In the genomic region with DNA sequence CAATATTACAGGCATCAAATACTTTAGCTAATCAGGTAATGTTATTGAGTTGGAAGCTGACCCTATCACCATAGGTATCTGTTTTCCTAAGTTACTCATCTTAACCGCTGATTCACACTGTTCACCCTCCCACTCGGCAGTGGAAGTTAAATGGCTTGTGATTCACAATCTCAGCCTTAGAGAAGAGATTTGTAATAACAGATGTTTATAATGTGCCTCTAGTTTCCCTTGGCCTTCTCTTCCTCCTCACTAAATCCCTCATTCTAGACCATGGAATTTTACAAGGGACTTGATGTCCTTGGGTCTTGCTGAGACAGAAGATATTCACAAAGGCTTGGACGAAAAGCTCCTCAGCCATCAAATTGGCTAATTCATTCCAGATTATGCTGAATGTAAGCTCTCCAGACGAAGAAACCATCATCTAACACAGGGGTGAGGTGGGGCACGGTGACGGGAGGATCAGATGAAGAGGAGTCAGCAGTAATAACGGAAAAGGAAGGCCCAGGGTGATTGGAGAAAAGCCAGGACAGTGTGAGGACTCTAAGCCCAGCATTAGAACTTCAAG, we compare ENCODE assay signal across 11 cellular contexts.
DNase-seq lines count a peak whose midpoint lies in the region; ATAC-seq, FAIRE-seq and TF ChIP-seq lines count a peak whose summit lies in the region.
"Had no signal": no experiment of that assay in that cellular context is flagged by ENCODE, and none has a peak within 500 bp of the region (broad histone marks: within the 10 kb centered on the region; RNA-seq: fewer than 3 reads in every experiment).

No MANE protein-coding gene starts in this region.

- intact Hi-C loops in esophagus squamous epithelium (cut with DNase I): no loop called here
- intact Hi-C loops in sciatic nerve (cut with DNase I): no loop called here

- H3K27me3 ChIP-seq in esophagus squamous epithelium: no peaks in the 10 kb centered on the region
- no peaks in the 10 kb centered on the region for H3K27me3 ChIP-seq in SJCRH30
- H3K27me3 ChIP-seq: BLaER1 treated with 17β-estradiol and CSF1 and Interleukin-3, amounts not matched to agents 10 nM and 100 nM had no signal

- H3K36me3 Mint-ChIP-seq in activated T-cell treated with anti-CD3 and anti-CD28 coated beads, Interleukin-2, amount 50 U/mL, for 24 hours (ENCODE audit: low read depth): no peaks in the 10 kb centered on the region

- H3K9me3 ChIP-seq in esophagus squamous epithelium: no peaks in the 10 kb centered on the region
- no peaks in the 10 kb centered on the region for H3K9me3 ChIP-seq in SJCRH30 (replicated peaks)
- H3K9me3 ChIP-seq: BLaER1 treated with 17β-estradiol and CSF1 and Interleukin-3, amounts not matched to agents 10 nM and 100 nM had no signal

- WGBS in esophagus squamous epithelium, 2 donors: 47 to 61% methylated on average over 7 of the region's 7 CpGs

- H3K4me1 Mint-ChIP-seq in activated T-cell treated with anti-CD3 and anti-CD28 coated beads, Interleukin-2, amount 50 U/mL, for 24 hours (ENCODE audit: low read depth): no peaks in the 10 kb centered on the region
- H3K4me1 Mint-ChIP-seq: activated CD4-positive, alpha-beta T cell treated with anti-CD3 and anti-CD28 coated beads, Interleukin-2, amount 10 ng/mL, durations not matched to agents 24 days and 14 days had no signal

- peak overlapping the region in 3 of 4 donors; percentile 35 to 60 (median 45) for H3K27ac ChIP-seq in esophagus squamous epithelium
- no peak overlapping the region for H3K27ac ChIP-seq in SJCRH30
- H3K27ac ChIP-seq: BLaER1 treated with 17β-estradiol and CSF1 and Interleukin-3, amounts not matched to agents 10 nM and 100 nM had no signal

- TF ChIP-seq POLR2A in esophagus squamous epithelium (IDR thresholded peaks at IDR 0.05): no peak

- no peak for TF ChIP-seq CTCF in AG09319 (IDR thresholded peaks at IDR 0.05; ENCODE audit: low read depth, low read length)
- no peak for TF ChIP-seq CTCF in esophagus squamous epithelium (IDR thresholded peaks at IDR 0.05)

- H3K4me3 ChIP-seq in esophagus squamous epithelium (no peak overlapping the region), SJCRH30 (no peak overlapping the region)
- H3K4me3 ChIP-seq: BLaER1 treated with 17β-estradiol and CSF1 and Interleukin-3, amounts not matched to agents 10 nM and 100 nM had no signal

- H3K36me3 ChIP-seq in esophagus squamous epithelium (no peaks in the 10 kb centered on the region), SJCRH30 (no peaks in the 10 kb centered on the region)
- H3K36me3 ChIP-seq: BLaER1 treated with 17β-estradiol and CSF1 and Interleukin-3, amounts not matched to agents 10 nM and 100 nM had no signal

- H3K27me3 Mint-ChIP-seq in activated T-cell treated with anti-CD3 and anti-CD28 coated beads, Interleukin-2, amount 50 U/mL, for 24 hours: peaks cover 2% of the 10 kb centered on the region
- H3K27me3 Mint-ChIP-seq: activated CD4-positive, alpha-beta T cell treated with anti-CD3 and anti-CD28 coated beads, Interleukin-2, amount 10 ng/mL, durations not matched to agents 24 days and 14 days had no signal

- DNase-seq in AG09319 (ENCODE audit: extremely low read depth, low read depth) (peak; percentile 38), RCC 7860 (ENCODE audit: low spot score) (peak; percentile 70), esophagus squamous epithelium (lab: John Stamatoyannopoulos, UW) (no peak), sciatic nerve (ENCODE audit: low spot score) (peak; percentile 62), SJCRH30 (no peak)
- DNase-seq in activated T-cell treated with anti-CD3 and anti-CD28 coated beads, Interleukin-2, amount 50 U/mL, for 24 hours: no peak
- DNase-seq: activated CD4-positive, alpha-beta T cell treated with anti-CD3 and anti-CD28 coated beads, Interleukin-2, amount 10 ng/mL, durations not matched to agents 24 days and 14 days; activated naive CD4-positive, alpha-beta T cell treated with anti-CD3 and anti-CD28 coated beads for 36 hours had no signal

- H3K9me3 Mint-ChIP-seq in activated T-cell treated with anti-CD3 and anti-CD28 coated beads, Interleukin-2, amount 50 U/mL, for 24 hours: peaks cover 4% of the 10 kb centered on the region
- H3K9me3 Mint-ChIP-seq: activated CD4-positive, alpha-beta T cell treated with anti-CD3 and anti-CD28 coated beads, Interleukin-2, amount 10 ng/mL, durations not matched to agents 24 days and 14 days had no signal

- H3K27ac Mint-ChIP-seq in activated T-cell treated with anti-CD3 and anti-CD28 coated beads, Interleukin-2, amount 50 U/mL, for 24 hours: no peak overlapping the region
- H3K27ac Mint-ChIP-seq: activated CD4-positive, alpha-beta T cell treated with anti-CD3 and anti-CD28 coated beads, Interleukin-2, amount 10 ng/mL, durations not matched to agents 24 days and 14 days; activated naive CD4-positive, alpha-beta T cell treated with anti-CD3 and anti-CD28 coated beads for 36 hours had no signal

- ATAC-seq in sciatic nerve (peak; percentile 89), GM18511 (IDR thresholded peaks at IDR 0.05; ENCODE audit: unreplicated experiment) (no peak), GM18907 (IDR thresholded peaks at IDR 0.05; ENCODE audit: unreplicated experiment) (no peak)

- no peaks in the 10 kb centered on the region for H3K4me1 ChIP-seq in esophagus squamous epithelium
- no peaks in the 10 kb centered on the region for H3K4me1 ChIP-seq in SJCRH30

- peak; percentile 86 for FAIRE-seq in RCC 7860 (lab: Jason Lieb, UNC)

- H3K4me3 Mint-ChIP-seq in activated T-cell treated with anti-CD3 and anti-CD28 coated beads, Interleukin-2, amount 50 U/mL, for 24 hours: no peak overlapping the region
- H3K4me3 Mint-ChIP-seq: activated CD4-positive, alpha-beta T cell treated with anti-CD3 and anti-CD28 coated beads, Interleukin-2, amount 10 ng/mL, durations not matched to agents 24 days and 14 days; activated naive CD4-positive, alpha-beta T cell treated with anti-CD3 and anti-CD28 coated beads for 36 hours had no signal

Comparison
In these comparisons a context has a peak if more than half of its experiments do, and no peak if none do; other contexts are left out.
1. DNase-seq: peak in AG09319 (single experiment), RCC 7860 (single experiment) and sciatic nerve (single experiment); none in esophagus squamous epithelium (single experiment), SJCRH30 (0 of 2) and activated T-cell treated with anti-CD3 and anti-CD28 coated beads, Interleukin-2, amount 50 U/mL, for 24 hours (single experiment).